In genomic region chr17:2194778-2195417, GRCh38 we compare ENCODE assay signal across 2 cellular contexts.
TF ChIP-seq lines count a peak whose summit lies in the region.

No MANE protein-coding gene starts in this region.

TF ChIP-seq in SK-N-SH, 30 proteins besides CTCF, POLR2A, EP300 and RAD21 (continued from another document):
- no peak for TF ChIP-seq IRF3 (IDR thresholded peaks at IDR 0.05; ENCODE audit: low read depth, low read length)

TF ChIP-seq in SK-N-SH treated with all-trans-retinoic acid at 6 μM for 48 hours, 23 proteins besides CTCF, POLR2A, EP300 and RAD21 (continued from another document):
- TF ChIP-seq TOX (CRISPR knock-in tag; IDR thresholded peaks at IDR 0.05; ENCODE audit: borderline replicate concordance): no peak
- no peak for TF ChIP-seq GLIS3 (CRISPR knock-in tag; IDR thresholded peaks at IDR 0.05)
